In the genomic region with DNA sequence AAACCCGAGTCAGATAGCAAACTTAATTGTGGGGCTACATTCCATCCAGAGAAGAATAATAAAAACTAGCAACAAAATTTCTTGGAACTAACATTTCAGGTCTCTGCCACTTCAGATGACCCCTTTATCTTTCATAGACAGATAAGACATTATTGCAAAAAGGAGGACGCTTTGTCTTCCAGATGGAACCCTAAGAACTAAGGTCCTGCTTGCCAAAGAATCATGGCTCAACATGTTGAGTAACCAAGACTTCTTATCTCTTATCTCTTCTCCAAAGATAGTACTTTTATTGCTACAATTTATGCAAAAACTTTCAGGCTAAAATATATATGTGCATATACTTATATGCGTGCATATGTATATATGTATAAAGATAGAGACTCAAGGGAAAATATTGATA, we compare ENCODE assay signal across 32 cellular contexts.
"Had no signal": no experiment of that assay in that cellular context is flagged by ENCODE, and none has a peak within 500 bp of the region (broad histone marks: within the 10 kb centered on the region; RNA-seq: fewer than 3 reads in every experiment).

No MANE protein-coding gene starts in this region.

- H3K4me3 ChIP-seq: ascending aorta, cardiac muscle cell, MG63, PC-9, SJCRH30, SK-N-MC had no signal

- H3K27me3 ChIP-seq: ascending aorta, cardiac muscle cell, MG63, SJCRH30 had no signal

- H3K4me3 Mint-ChIP-seq: activated CD4-positive, alpha-beta memory T cell treated with anti-CD3 and anti-CD28 coated beads, Interleukin-2, amount 10 ng/mL, durations not matched to agents 7 days and 5 days; activated CD8-positive, alpha-beta memory T cell treated with anti-CD3 and anti-CD28 coated beads, Interleukin-2, amount 10 ng/mL, durations not matched to agents 7 days and 5 days; activated naive CD4-positive, alpha-beta T cell treated with anti-CD3 and anti-CD28 coated beads, Interleukin-2, amount 10 ng/mL, durations not matched to agents 7 days and 5 days; activated naive CD8-positive, alpha-beta T cell; central memory CD8-positive, alpha-beta T cell; T-helper 1 cell treated with Interleukin-12 subunit alpha and Interleukin-12 subunit beta and Interleukin-4 antibody, amounts not matched to agents 30 μg/mL and 1 μg/mL, for 36 hours; T-helper 2 cell treated with Interferon-gamma antibody and Interleukin-4, amounts not matched to agents 5 μg/mL and 100 μg/mL, for 36 hours had no signal

- H3K27me3 Mint-ChIP-seq: activated CD4-positive, alpha-beta memory T cell treated with anti-CD3 and anti-CD28 coated beads, Interleukin-2, amount 10 ng/mL, durations not matched to agents 7 days and 5 days; activated CD8-positive, alpha-beta memory T cell treated with anti-CD3 and anti-CD28 coated beads, Interleukin-2, amount 10 ng/mL, durations not matched to agents 7 days and 5 days; activated naive CD4-positive, alpha-beta T cell treated with anti-CD3 and anti-CD28 coated beads, Interleukin-2, amount 10 ng/mL, durations not matched to agents 7 days and 5 days; central memory CD8-positive, alpha-beta T cell had no signal

- H3K27ac Mint-ChIP-seq: activated CD4-positive, alpha-beta memory T cell treated with anti-CD3 and anti-CD28 coated beads, Interleukin-2, amount 10 ng/mL, durations not matched to agents 7 days and 5 days; activated CD8-positive, alpha-beta memory T cell treated with anti-CD3 and anti-CD28 coated beads, Interleukin-2, amount 10 ng/mL, durations not matched to agents 7 days and 5 days; activated naive CD4-positive, alpha-beta T cell treated with anti-CD3 and anti-CD28 coated beads, Interleukin-2, amount 10 ng/mL, durations not matched to agents 7 days and 5 days; activated naive CD8-positive, alpha-beta T cell; T-helper 1 cell treated with Interleukin-12 subunit alpha and Interleukin-12 subunit beta and Interleukin-4 antibody, amounts not matched to agents 30 μg/mL and 1 μg/mL, for 36 hours; T-helper 2 cell treated with Interferon-gamma antibody and Interleukin-4, amounts not matched to agents 5 μg/mL and 100 μg/mL, for 36 hours had no signal

- ATAC-seq: activated CD8-positive, alpha-beta memory T cell treated with anti-CD3 and anti-CD28 coated beads, Interleukin-2, amount 10 ng/mL, durations not matched to agents 7 days and 5 days had no signal

- H3K9me3 Mint-ChIP-seq: activated naive CD4-positive, alpha-beta T cell treated with anti-CD3 and anti-CD28 coated beads, Interleukin-2, amount 10 ng/mL, durations not matched to agents 7 days and 5 days; central memory CD8-positive, alpha-beta T cell had no signal

- DNase-seq: activated CD4-positive, alpha-beta memory T cell treated with anti-CD3 and anti-CD28 coated beads, Interleukin-2, amount 10 ng/mL, durations not matched to agents 7 days and 5 days; activated CD4-positive, alpha-beta T cell treated with anti-CD3 and anti-CD28 coated beads for 1 hour; activated CD4-positive, alpha-beta T cell treated with anti-CD3 and anti-CD28 coated beads for 48 hours; activated CD4-positive, CD25-positive, alpha-beta regulatory T cell; activated CD8-positive, alpha-beta memory T cell treated with anti-CD3 and anti-CD28 coated beads for 24 hours; activated CD8-positive, alpha-beta memory T cell treated with anti-CD3 and anti-CD28 coated beads, Interleukin-2, amount 10 ng/mL, durations not matched to agents 7 days and 5 days; activated CD8-positive, alpha-beta memory T cell treated with anti-CD3 and anti-CD28 coated beads, Interleukin-2, amount 50 U/mL, for 48 hours; activated effector memory CD4-positive, alpha-beta T cell treated with Interleukin-2 at 50 U/mL for 16 hours; activated naive CD4-positive, alpha-beta T cell treated with anti-CD3 and anti-CD28 coated beads, Interleukin-2, amount 10 ng/mL, durations not matched to agents 7 days and 5 days; activated T-cell treated with anti-CD3 and anti-CD28 coated beads, Interleukin-2, amount 50 U/mL, for 48 hours; amygdala; Kasumi-1; KG1; MG63; NCI-H1105; NCI-H1417 treated with DMSO at 0.1 percent for 48 hours; NCI-H187 treated with DMSO at 0.1 percent for 48 hours; NCI-H2081 treated with DMSO at 0.1 percent for 48 hours; NCI-H345; NCI-H524 treated with DMSO at 0.1 percent for 48 hours; PC-9; SHP77; SJCRH30; WERI-Rb-1 had no signal

- H3K36me3 ChIP-seq: ascending aorta, cardiac muscle cell, MG63, SJCRH30, WERI-Rb-1 had no signal

- H3K4me1 ChIP-seq: ascending aorta, SJCRH30 had no signal

- H3K27ac ChIP-seq: ascending aorta, cardiac muscle cell, PC-9, RWPE1, SJCRH30, SK-N-MC, WERI-Rb-1 had no signal

- H2AFZ ChIP-seq: PC-9 had no signal

- H3K4me2 ChIP-seq: PC-9 had no signal

- H3K9me3 ChIP-seq: ascending aorta, MG63, SJCRH30 had no signal
